Comparison of ENCODE assay signal across 29 cellular contexts in genomic region chr15:94141802-94142201, GRCh38.
"Had no signal": no experiment of that assay in that cellular context is flagged by ENCODE, and none has a peak within 500 bp of the region (broad histone marks: within the 10 kb centered on the region; RNA-seq: fewer than 3 reads in every experiment).

No MANE protein-coding gene starts in this region.

- H3K27ac Mint-ChIP-seq: stimulated activated effector memory CD8-positive, alpha-beta T cell treated with anti-CD3 and anti-CD28 coated beads, Interleukin-12 subunit alpha, Interleukin-12 subunit beta, amount 100 ng/mL, for 72 hours; stimulated activated memory B cell treated with anti-CD40 and anti-IgM and Interleukin-4, amounts not matched to agents 10 μg/mL and 1 μg/mL and 100 μg/mL, for 72 hours; stimulated activated naive B cell treated with anti-CD40 and anti-IgM and Interleukin-4, amounts not matched to agents 10 μg/mL and 1 μg/mL and 100 μg/mL, for 72 hours; stimulated activated naive CD8-positive, alpha-beta T cell treated with anti-CD3 and anti-CD28 coated beads, Interleukin-15, amount 100 ng/mL, for 72 hours; stimulated activated naive CD8-positive, alpha-beta T cell treated with anti-CD3 and anti-CD28 coated beads, Interleukin-15, Interleukin-2, amounts not matched to agents 100 ng/mL and 50 ng/mL, for 24 hours; type B pancreatic cell had no signal

- FAIRE-seq: urothelium cell line had no signal

- H3K27ac ChIP-seq: stomach, suprapubic skin, testis, thoracic aorta, thyroid gland, tibial artery, tibial nerve, transverse colon, upper lobe of left lung, upper lobe of right lung, uterus, vagina had no signal

- H3K36me3 Mint-ChIP-seq: stimulated activated effector memory CD8-positive, alpha-beta T cell treated with anti-CD3 and anti-CD28 coated beads, Interleukin-12 subunit alpha, Interleukin-12 subunit beta, amount 100 ng/mL, for 72 hours; stimulated activated memory B cell treated with anti-CD40 and anti-IgM and Interleukin-4, amounts not matched to agents 10 μg/mL and 1 μg/mL and 100 μg/mL, for 72 hours; type B pancreatic cell had no signal

- H3K4me1 Mint-ChIP-seq: stimulated activated effector memory CD8-positive, alpha-beta T cell treated with anti-CD3 and anti-CD28 coated beads, Interleukin-12 subunit alpha, Interleukin-12 subunit beta, amount 100 ng/mL, for 72 hours; stimulated activated memory B cell treated with anti-CD40 and anti-IgM and Interleukin-4, amounts not matched to agents 10 μg/mL and 1 μg/mL and 100 μg/mL, for 72 hours; stimulated activated naive B cell treated with anti-CD40 and anti-IgM and Interleukin-4, amounts not matched to agents 10 μg/mL and 1 μg/mL and 100 μg/mL, for 72 hours; stimulated activated naive CD8-positive, alpha-beta T cell treated with anti-CD3 and anti-CD28 coated beads, Interleukin-15, amount 100 ng/mL, for 72 hours had no signal

- H3K9me3 ChIP-seq: suprapubic skin, testis, thoracic aorta, thyroid gland, tibial artery, tibial nerve, transverse colon, upper lobe of left lung, upper lobe of right lung, uterus, vagina had no signal

- ATAC-seq: stimulated activated effector memory CD8-positive, alpha-beta T cell treated with anti-CD3 and anti-CD28 coated beads, Interleukin-12 subunit alpha, Interleukin-12 subunit beta, amount 100 ng/mL, for 72 hours; stimulated activated memory B cell treated with anti-CD40 and anti-IgM and Interleukin-4, amounts not matched to agents 10 μg/mL and 1 μg/mL and 100 μg/mL, for 72 hours; stimulated activated naive B cell treated with anti-CD40 and anti-IgM and Interleukin-4, amounts not matched to agents 10 μg/mL and 1 μg/mL and 100 μg/mL, for 72 hours; stimulated activated naive CD8-positive, alpha-beta T cell treated with anti-CD3 and anti-CD28 coated beads, Interleukin-15, amount 100 ng/mL, for 72 hours; stimulated activated naive CD8-positive, alpha-beta T cell treated with anti-CD3 and anti-CD28 coated beads, Interleukin-15, Interleukin-2, amounts not matched to agents 100 U/mL and 50 U/mL, for 24 hours; upper lobe of right lung had no signal

- H3K4me3 Mint-ChIP-seq: stimulated activated effector memory CD8-positive, alpha-beta T cell treated with anti-CD3 and anti-CD28 coated beads, Interleukin-12 subunit alpha, Interleukin-12 subunit beta, amount 100 ng/mL, for 72 hours; stimulated activated memory B cell treated with anti-CD40 and anti-IgM and Interleukin-4, amounts not matched to agents 10 μg/mL and 1 μg/mL and 100 μg/mL, for 72 hours; stimulated activated naive B cell treated with anti-CD40 and anti-IgM and Interleukin-4, amounts not matched to agents 10 μg/mL and 1 μg/mL and 100 μg/mL, for 72 hours; stimulated activated naive CD8-positive, alpha-beta T cell treated with anti-CD3 and anti-CD28 coated beads, Interleukin-15, amount 100 ng/mL, for 72 hours; stimulated activated naive CD8-positive, alpha-beta T cell treated with anti-CD3 and anti-CD28 coated beads, Interleukin-15, Interleukin-2, amounts not matched to agents 100 ng/mL and 50 ng/mL, for 24 hours; type B pancreatic cell had no signal

- H3K27me3 ChIP-seq: stomach, suprapubic skin, testis, thyroid gland, tibial artery, tibial nerve, transverse colon, upper lobe of left lung, upper lobe of right lung, uterus, vagina had no signal

- H3K27me3 Mint-ChIP-seq: type B pancreatic cell had no signal

- DNase-seq: stimulated activated CD4-positive, alpha-beta T cell treated with anti-CD3 and anti-CD28 coated beads, Interleukin-2, amount 100 ng/mL, for 48 hours; stimulated activated CD4-positive, alpha-beta T cell treated with anti-CD3 and anti-CD28 coated beads, Interleukin-4, amount 100 ng/mL, for 1 hour; stimulated activated CD4-positive, alpha-beta T cell treated with anti-CD3 and anti-CD28 coated beads, Interleukin-4, amount 100 ng/mL, for 24 hours; stimulated activated CD4-positive, alpha-beta T cell treated with anti-CD3 and anti-CD28 coated beads, Interleukin-4, amount 100 ng/mL, for 4 hours; stimulated activated CD8-positive, alpha-beta memory T cell treated with anti-CD3 and anti-CD28 coated beads, Interleukin-4, amount 100 ng/mL, for 48 hours; stimulated activated naive B cell treated with anti-CD40 and anti-IgM and Interleukin-4, amounts not matched to agents 10 μg/mL and 1 μg/mL and 100 μg/mL, for 72 hours; stimulated activated naive CD4-positive, alpha-beta T cell; stimulated activated naive CD4-positive, alpha-beta T cell treated with Interleukin-2 at 50 U/mL for 16 hours; stimulated activated naive CD8-positive, alpha-beta T cell treated with anti-CD3 and anti-CD28 coated beads, Interleukin-15, amount 100 ng/mL, for 72 hours; stimulated activated naive CD8-positive, alpha-beta T cell treated with anti-CD3 and anti-CD28 coated beads, Interleukin-15, Interleukin-2, amounts not matched to agents 100 U/mL and 50 U/mL, for 24 hours; stomach; substantia nigra; testis; thyroid gland; tibial artery; transverse colon; trophoblast cell; upper lobe of left lung; upper lobe of right lung; uterus had no signal

- H3K4me3 ChIP-seq: stomach, suprapubic skin, testis, thoracic aorta, thyroid gland, tibial artery, tibial nerve, transverse colon, upper lobe of left lung, upper lobe of right lung, uterus, vagina had no signal

- H3K36me3 ChIP-seq: stomach, suprapubic skin, thoracic aorta, thyroid gland, tibial artery, tibial nerve, transverse colon, upper lobe of left lung, upper lobe of right lung, uterus, vagina had no signal

- H3K4me1 ChIP-seq: stomach, suprapubic skin, testis, thyroid gland, tibial artery, transverse colon, upper lobe of left lung, upper lobe of right lung, uterus, vagina had no signal

- H3K9me3 Mint-ChIP-seq: type B pancreatic cell had no signal
